Comparison of ENCODE assay signal across 10 cellular contexts in the genomic region with DNA sequence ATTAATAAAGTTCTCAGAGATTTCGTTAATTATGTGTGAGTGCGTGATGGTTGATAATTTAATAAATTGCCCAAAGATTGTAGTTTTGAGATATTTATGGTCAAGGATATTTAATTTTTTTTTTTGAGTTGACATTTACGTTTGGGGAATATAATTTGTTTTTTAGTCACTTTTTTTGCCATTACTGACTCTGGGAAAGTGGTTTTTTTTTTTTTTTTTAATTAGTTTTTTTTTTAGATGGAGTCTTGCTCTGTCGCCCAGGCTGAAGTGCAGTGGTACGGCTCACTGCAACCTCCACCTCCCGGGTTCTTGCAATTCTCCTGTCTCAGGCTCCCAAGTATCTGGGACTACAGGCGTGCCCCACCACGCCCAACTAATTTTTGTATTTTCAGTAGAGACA. TPM values are rescaled to one million over a fixed set of nuclear protein-coding genes. Genes with fewer than 3 reads are reported as not detected.
DNase-seq lines count a peak whose midpoint lies in the region; ATAC-seq and TF ChIP-seq lines count a peak whose summit lies in the region.
"Had no signal": no experiment of that assay in that cellular context is flagged by ENCODE, and none has a peak within 500 bp of the region (broad histone marks: within the 10 kb centered on the region; RNA-seq: fewer than 3 reads in every experiment).

No MANE protein-coding gene starts in this region.

- H3K27me3 Mint-ChIP-seq in activated T-cell treated with anti-CD3 and anti-CD28 coated beads, Interleukin-2, amount 50 U/mL, for 72 hours (ENCODE audit: low read depth): peaks cover 5% of the 10 kb centered on the region
- 0 out of 2 replicates have a peak, but pooled peaks cover 2% of the 10 kb centered on the region for H3K27me3 Mint-ChIP-seq in WTC11 (ENCODE audit: low read depth)
- H3K27me3 Mint-ChIP-seq in stimulated activated naive B cell treated with anti-CD40 and anti-IgM and Interleukin-4, amounts not matched to agents 10 μg/mL and 1 μg/mL and 100 μg/mL, for 72 hours: peaks cover 2 to 4% of the 10 kb centered on the region in 2 donors

- H3K4me3 ChIP-seq in fibroblast of the aortic adventitia (ENCODE audit: low read depth, low read length): peak overlapping the region; percentile 77

- H3K36me3 Mint-ChIP-seq in activated T-cell treated with anti-CD3 and anti-CD28 coated beads, Interleukin-2, amount 50 U/mL, for 72 hours (ENCODE audit: insufficient read depth in 2 of 2): peaks cover 0 to 10% of the 10 kb centered on the region in 2 donors
- H3K36me3 Mint-ChIP-seq in WTC11: peaks cover 25% of the 10 kb centered on the region
- H3K36me3 Mint-ChIP-seq in stimulated activated naive B cell treated with anti-CD40 and anti-IgM and Interleukin-4, amounts not matched to agents 10 μg/mL and 1 μg/mL and 100 μg/mL, for 72 hours: peaks cover 10 to 19% of the 10 kb centered on the region in 2 donors

- CTCF ChIA-PET in WTC11 (lab: Charles Lee): no interaction called here

- no peak overlapping the region for H3K27ac Mint-ChIP-seq in activated T-cell treated with anti-CD3 and anti-CD28 coated beads, Interleukin-2, amount 50 U/mL, for 72 hours
- no peak overlapping the region; the same call in 1 of the 2 replicates for H3K27ac Mint-ChIP-seq in WTC11
- no peak overlapping the region for H3K27ac Mint-ChIP-seq in stimulated activated naive B cell treated with anti-CD40 and anti-IgM and Interleukin-4, amounts not matched to agents 10 μg/mL and 1 μg/mL and 100 μg/mL, for 72 hours

- peak overlapping the region; percentile 98 to 99 for H3K4me3 Mint-ChIP-seq in activated T-cell treated with anti-CD3 and anti-CD28 coated beads, Interleukin-2, amount 50 U/mL, for 72 hours
- peak overlapping the region; percentile 98 for H3K4me3 Mint-ChIP-seq in WTC11
- H3K4me3 Mint-ChIP-seq in stimulated activated naive B cell treated with anti-CD40 and anti-IgM and Interleukin-4, amounts not matched to agents 10 μg/mL and 1 μg/mL and 100 μg/mL, for 72 hours: peak overlapping the region; percentile 91 to 94

- TF ChIP-seq CTCF in WTC11 (IDR thresholded peaks at IDR 0.05): no peak
- no peak for TF ChIP-seq CTCF in fibroblast of the aortic adventitia (IDR thresholded peaks at IDR 0.05; ENCODE audit: insufficient read depth, low read length)

- no peak for ATAC-seq in activated T-cell treated with anti-CD3 and anti-CD28 coated beads, Interleukin-2, amount 50 U/mL, for 72 hours (replicated peaks in 1 of 2)
- ATAC-seq in WTC11 (no peak), GM18519 (IDR thresholded peaks at IDR 0.05; ENCODE audit: low FRiP score, unreplicated experiment) (no peak)
- no peak for ATAC-seq in stimulated activated naive B cell treated with anti-CD40 and anti-IgM and Interleukin-4, amounts not matched to agents 10 μg/mL and 1 μg/mL and 100 μg/mL, for 72 hours (replicated peaks)

- H3K9me3 Mint-ChIP-seq in activated T-cell treated with anti-CD3 and anti-CD28 coated beads, Interleukin-2, amount 50 U/mL, for 72 hours: no peaks in the 10 kb centered on the region
- H3K9me3 Mint-ChIP-seq in WTC11: no peaks in the 10 kb centered on the region
- no peaks in the 10 kb centered on the region for H3K9me3 Mint-ChIP-seq in stimulated activated naive B cell treated with anti-CD40 and anti-IgM and Interleukin-4, amounts not matched to agents 10 μg/mL and 1 μg/mL and 100 μg/mL, for 72 hours

- peaks cover 31% of the 10 kb centered on the region for H3K4me1 Mint-ChIP-seq in activated T-cell treated with anti-CD3 and anti-CD28 coated beads, Interleukin-2, amount 50 U/mL, for 72 hours (ENCODE audit: low read depth)
- H3K4me1 Mint-ChIP-seq in WTC11: peaks cover 13% of the 10 kb centered on the region
- H3K4me1 Mint-ChIP-seq in stimulated activated naive B cell treated with anti-CD40 and anti-IgM and Interleukin-4, amounts not matched to agents 10 μg/mL and 1 μg/mL and 100 μg/mL, for 72 hours: peaks cover 11 to 25% of the 10 kb centered on the region in 2 donors

- intact Hi-C loops in head of caudate nucleus (cut with DNase I): no loop called here

- DNase-seq in activated T-cell treated with anti-CD3 and anti-CD28 coated beads, Interleukin-2, amount 50 U/mL, for 72 hours: no peak
- no peak for DNase-seq in activated T-cell treated with anti-CD3 and anti-CD28 coated beads, Interleukin-2, amount 50 U/mL, for 1 hour
- DNase-seq in WTC11 (ENCODE audit: low spot score) (no peak), fibroblast of the aortic adventitia (ENCODE audit: low read depth) (no peak), head of caudate nucleus (no peak), NCI-H128 (lab: John Stamatoyannopoulos, UW; ENCODE audit: unreplicated experiment) (no peak)
- no peak for DNase-seq in stimulated activated naive B cell treated with anti-CD40 and anti-IgM and Interleukin-4, amounts not matched to agents 10 μg/mL and 1 μg/mL and 100 μg/mL, for 72 hours
- DNase-seq: activated effector memory CD4-positive, alpha-beta T cell treated with anti-CD3 and anti-CD28 coated beads, Interleukin-2, amount 50 U/mL, for 16 hours; C1 segment of cervical spinal cord had no signal

- POLR2A ChIA-PET in WTC11 (lab: Charles Lee): no interaction called here

TF ChIP-seq in WTC11, 78 proteins besides CTCF, POLR2A, EP300 and RAD21:
- TF ChIP-seq ETV6 (CRISPR knock-in tag; IDR thresholded peaks at IDR 0.05) (no peak), TEAD1 (CRISPR knock-in tag; IDR thresholded peaks at IDR 0.05) (no peak), EMX1 (CRISPR knock-in tag; IDR thresholded peaks at IDR 0.05) (no peak), MYBL2 (CRISPR knock-in tag; IDR thresholded peaks at IDR 0.05) (no peak), OVOL2 (CRISPR knock-in tag; IDR thresholded peaks at IDR 0.05; ENCODE audit: borderline replicate concordance) (no peak), NR2C2 (CRISPR knock-in tag; IDR thresholded peaks at IDR 0.05) (no peak), NR3C1 (CRISPR knock-in tag; conservative IDR thresholded peaks at IDR 0.05; ENCODE audit: low read depth) (no peak), NFATC4 (CRISPR knock-in tag; IDR thresholded peaks at IDR 0.05) (no peak), ZNF219 (CRISPR knock-in tag; IDR thresholded peaks at IDR 0.05; ENCODE audit: borderline replicate concordance) (no peak), SP1 (CRISPR knock-in tag; conservative IDR thresholded peaks at IDR 0.05) (no peak)
- TF ChIP-seq, protein P1, sequence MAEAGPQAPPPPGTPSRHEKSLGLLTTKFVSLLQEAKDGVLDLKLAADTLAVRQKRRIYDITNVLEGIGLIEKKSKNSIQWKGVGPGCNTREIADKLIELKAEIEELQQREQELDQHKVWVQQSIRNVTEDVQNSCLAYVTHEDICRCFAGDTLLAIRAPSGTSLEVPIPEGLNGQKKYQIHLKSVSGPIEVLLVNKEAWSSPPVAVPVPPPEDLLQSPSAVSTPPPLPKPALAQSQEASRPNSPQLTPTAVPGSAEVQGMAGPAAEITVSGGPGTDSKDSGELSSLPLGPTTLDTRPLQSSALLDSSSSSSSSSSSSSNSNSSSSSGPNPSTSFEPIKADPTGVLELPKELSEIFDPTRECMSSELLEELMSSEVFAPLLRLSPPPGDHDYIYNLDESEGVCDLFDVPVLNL (CRISPR knock-in tag; IDR thresholded peaks at IDR 0.05; ENCODE audit: borderline replicate concordance, low read depth): no peak
- TF ChIP-seq, protein P2, sequence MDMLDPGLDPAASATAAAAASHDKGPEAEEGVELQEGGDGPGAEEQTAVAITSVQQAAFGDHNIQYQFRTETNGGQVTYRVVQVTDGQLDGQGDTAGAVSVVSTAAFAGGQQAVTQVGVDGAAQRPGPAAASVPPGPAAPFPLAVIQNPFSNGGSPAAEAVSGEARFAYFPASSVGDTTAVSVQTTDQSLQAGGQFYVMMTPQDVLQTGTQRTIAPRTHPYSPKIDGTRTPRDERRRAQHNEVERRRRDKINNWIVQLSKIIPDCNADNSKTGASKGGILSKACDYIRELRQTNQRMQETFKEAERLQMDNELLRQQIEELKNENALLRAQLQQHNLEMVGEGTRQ (CRISPR knock-in tag; IDR thresholded peaks at IDR 0.05): no peak
- TF ChIP-seq, protein P3, sequence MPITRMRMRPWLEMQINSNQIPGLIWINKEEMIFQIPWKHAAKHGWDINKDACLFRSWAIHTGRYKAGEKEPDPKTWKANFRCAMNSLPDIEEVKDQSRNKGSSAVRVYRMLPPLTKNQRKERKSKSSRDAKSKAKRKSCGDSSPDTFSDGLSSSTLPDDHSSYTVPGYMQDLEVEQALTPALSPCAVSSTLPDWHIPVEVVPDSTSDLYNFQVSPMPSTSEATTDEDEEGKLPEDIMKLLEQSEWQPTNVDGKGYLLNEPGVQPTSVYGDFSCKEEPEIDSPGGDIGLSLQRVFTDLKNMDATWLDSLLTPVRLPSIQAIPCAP (CRISPR knock-in tag; IDR thresholded peaks at IDR 0.05): no peak

RNA-seq across cellular contexts. Expression of a gene that starts 1.7 kb away (rescaled TPM):
- total RNA-seq in activated T-cell treated with anti-CD3 and anti-CD28 coated beads, Interleukin-2, amount 50 U/mL, for 72 hours: 10 to 100 TPM; 30.3 to 31.9 TPM
- total RNA-seq in WTC11 (2021) (27.6 to 34.7 TPM (median 29.1 TPM) in 3 replicates), fibroblast of the aortic adventitia (ENCODE audit: low replicate concordance) (27.8 and 90.2 TPM in 2 replicates)
